Comparison of ENCODE assay signal across 16 cellular contexts in genomic region chr2:182077023-182077422, GRCh38.
A peak's percentile ranks its signal among the peaks of the same experiment; 100 is the strongest.
DNase-seq lines count a peak whose midpoint lies in the region; ATAC-seq and TF ChIP-seq lines count a peak whose summit lies in the region.
"Had no signal": no experiment of that assay in that cellular context is flagged by ENCODE, and none has a peak within 500 bp of the region (broad histone marks: within the 10 kb centered on the region; RNA-seq: fewer than 3 reads in every experiment).

No MANE protein-coding gene starts in this region.

- TF ChIP-seq CTCF in HEK293 (tag by site-specific recombination; IDR thresholded peaks at IDR 0.05) (no peak), PC-3 (conservative IDR thresholded peaks at IDR 0.05; ENCODE audit: low read depth, low read length) (no peak), GM20000 (IDR thresholded peaks at IDR 0.05; ENCODE audit: extremely low read depth, missing control alignments) (no peak)

- no peak overlapping the region for H3K4me3 ChIP-seq in ACC112 (ENCODE audit: low read depth, low read length)
- no peak overlapping the region for H3K4me3 ChIP-seq in HEK293 (ENCODE audit: low read depth, low read length)
- peak overlapping the region; percentile 10; the same call in 1 of the 2 replicates for H3K4me3 ChIP-seq in PC-3 (ENCODE audit: low read length)
- H3K4me3 ChIP-seq: adrenal gland, esophagus squamous epithelium, neural progenitor cell, sigmoid colon, tibial artery had no signal

- peak overlapping the region; percentile 60 for H3K4me2 ChIP-seq in PC-3 (ENCODE audit: low read length)
- H3K4me2 ChIP-seq: neural progenitor cell had no signal

- H3K79me2 ChIP-seq in ACC112 (ENCODE audit: control insufficient read depth, insufficient read depth, low read length, unreplicated experiment), result no peaks in the 10 kb centered on the region
- H3K79me2 ChIP-seq in PC-3 (ENCODE audit: low read length), result no peaks in the 10 kb centered on the region

- H2AFZ ChIP-seq in ACC112 (ENCODE audit: low read length, unreplicated experiment) (no peak overlapping the region), PC-3 (ENCODE audit: low read length) (no peak overlapping the region)

- DNase-seq in PC-3 (peak; percentile 64), fibroblast of peridontal ligament (ENCODE audit: extremely low read depth) (peak; percentile 64), GOT3 (lab: John Stamatoyannopoulos, UW) (no peak), GM20000 (ENCODE audit: low spot score) (no peak)
- DNase-seq: activated CD8-positive, alpha-beta memory T cell treated with anti-CD3 and anti-CD28 coated beads for 24 hours; activated naive CD4-positive, alpha-beta T cell; activated T-cell treated with anti-CD3 and anti-CD28 coated beads, Interleukin-2, amount 50 U/mL, for 4 hours; esophagus squamous epithelium; sigmoid colon had no signal

- no TSS peak for BruUV-seq in PC-3 (replicated peaks; lab: Mats Ljungman, UMichigan)

- ATAC-seq in PC-3 (peak; percentile 35), GM21515 (IDR thresholded peaks at IDR 0.05; ENCODE audit: unreplicated experiment) (no peak), HG02571 (IDR thresholded peaks at IDR 0.05; ENCODE audit: unreplicated experiment) (no peak)
- ATAC-seq: activated T-cell treated with anti-CD3 and anti-CD28 coated beads, Interleukin-2, amount 50 U/mL, for 4 hours had no signal

- no peaks in the 10 kb centered on the region for H3F3A ChIP-seq in PC-3 (ENCODE audit: low read length, unreplicated experiment)

- H3K36me3 ChIP-seq in ACC112 (ENCODE audit: insufficient read depth, low read length), result no peaks in the 10 kb centered on the region
- no peaks in the 10 kb centered on the region for H3K36me3 ChIP-seq in HEK293 (ENCODE audit: control insufficient read depth in 2 of 2, insufficient read depth in 1 of 2, low read length in 2 of 2)
- H3K36me3 ChIP-seq in PC-3 (ENCODE audit: low read depth, low read length), result no peaks in the 10 kb centered on the region
- H3K36me3 ChIP-seq: adrenal gland, esophagus squamous epithelium, neural progenitor cell, sigmoid colon, tibial artery had no signal

- CTCF ChIA-PET in HEK293 (lab: Yijun Ruan, JAX), result interaction anchor here (0.7 to 3.4 kb wide), 21 partner anchors 9 to 505 kb away, joined by 3 to 30 read pairs (median 3); partner anchors contain the start of gene PPP1R1C
- CTCF ChIA-PET in PC-3 (lab: Charles Lee), result interaction anchor here (0.6 to 1.0 kb wide), 6 partner anchors 39 to 523 kb away, joined by 3 to 4 read pairs (median 3); no protein-coding TSS in a partner anchor

- H3K9me3 ChIP-seq in HEK293 (ENCODE audit: control insufficient read depth, insufficient read depth, low read depth, low read length) (no peaks in the 10 kb centered on the region), PC-3 (ENCODE audit: low read length) (no peaks in the 10 kb centered on the region)
- H3K9me3 ChIP-seq: adrenal gland, esophagus squamous epithelium, sigmoid colon, tibial artery had no signal

- POLR2A ChIA-PET in HEK293 (lab: Yijun Ruan, JAX), result no interaction called here
- POLR2A ChIA-PET in PC-3 (lab: Charles Lee; ENCODE audit: unreplicated experiment), result no interaction called here

- no peaks in the 10 kb centered on the region for H3K9me2 ChIP-seq in PC-3 (replicated peaks; ENCODE audit: low read length)

- peak overlapping the region; percentile 39 for H3K9ac ChIP-seq in PC-3 (ENCODE audit: low read length)
- H3K9ac ChIP-seq: neural progenitor cell had no signal

- H4K20me1 ChIP-seq in PC-3 (ENCODE audit: low read length), result no peaks in the 10 kb centered on the region

- intact Hi-C loops in PC-3 (cut with micrococcal nuclease), result loop anchor here (1.0 to 5.0 kb wide), 8 partner anchors 50 to 575 kb away; no protein-coding TSS in a partner anchor

- no peaks in the 10 kb centered on the region for H3K27me3 ChIP-seq in ACC112 (ENCODE audit: insufficient read depth, low read length)
- no peaks in the 10 kb centered on the region for H3K27me3 ChIP-seq in PC-3 (ENCODE audit: low read length)
- H3K27me3 ChIP-seq: adrenal gland, neural progenitor cell, sigmoid colon, tibial artery had no signal

- H3K4me1 ChIP-seq in ACC112 (ENCODE audit: control insufficient read depth, insufficient read depth, low read length, unreplicated experiment) (peaks cover 11% of the 10 kb centered on the region), HEK293 (ENCODE audit: control insufficient read depth, insufficient read depth, low read length) (peaks cover 12% of the 10 kb centered on the region), PC-3 (ENCODE audit: insufficient read depth, low read length) (peaks cover 43% of the 10 kb centered on the region)
- H3K4me1 ChIP-seq: neural progenitor cell had no signal

- H3K27ac ChIP-seq in ACC112 (ENCODE audit: low read depth, low read length) (0 out of 2 replicates have a peak overlapping the region, but pooled peaks have one; percentile 17), HEK293 (ENCODE audit: extremely low read depth, low read depth, low read length) (no peak overlapping the region), PC-3 (ENCODE audit: low read length) (peak overlapping the region; percentile 78)
- H3K27ac ChIP-seq: adrenal gland, neural progenitor cell, sigmoid colon, tibial artery had no signal

TF ChIP-seq in HEK293, 187 proteins besides CTCF, POLR2A, EP300 and RAD21 (continues in another document):
- TF ChIP-seq FEZF1 (tag by site-specific recombination; IDR thresholded peaks at IDR 0.05), result peak; percentile 25
- no peak for TF ChIP-seq ZNF48 (tag by site-specific recombination; IDR thresholded peaks at IDR 0.05)
- no peak for TF ChIP-seq YY2 (tag by site-specific recombination; IDR thresholded peaks at IDR 0.05)
- TF ChIP-seq ZFHX2 (tag by site-specific recombination; conservative IDR thresholded peaks at IDR 0.05), result no peak
- no peak for TF ChIP-seq ZNF449 (tag by site-specific recombination; IDR thresholded peaks at IDR 0.05)
- no peak for TF ChIP-seq ZNF600 (tag by site-specific recombination; IDR thresholded peaks at IDR 0.05)
- TF ChIP-seq ZBTB10 (tag by site-specific recombination; IDR thresholded peaks at IDR 0.05), result no peak
- no peak for TF ChIP-seq ZNF704 (tag by site-specific recombination; IDR thresholded peaks at IDR 0.05)
- peak; percentile 71; the same call in 1 of the 2 replicates for TF ChIP-seq ZNF843 (tag by site-specific recombination; IDR thresholded peaks at IDR 0.05)
- peak; percentile 66; the same call in 1 of the 2 replicates for TF ChIP-seq BCL6B (tag by site-specific recombination; IDR thresholded peaks at IDR 0.05)
- TF ChIP-seq ZNF664 (tag by site-specific recombination; IDR thresholded peaks at IDR 0.05), result no peak
- no peak for TF ChIP-seq ZNF221 (tag by site-specific recombination; IDR thresholded peaks at IDR 0.05; ENCODE audit: borderline replicate concordance)
- no peak for TF ChIP-seq ZNF423 (tag by site-specific recombination; IDR thresholded peaks at IDR 0.05)
- no peak for TF ChIP-seq KLF7 (tag by site-specific recombination; IDR thresholded peaks at IDR 0.05; ENCODE audit: borderline replicate concordance)
- no peak for TF ChIP-seq ZNF155 (tag by site-specific recombination; IDR thresholded peaks at IDR 0.05)

Comparison
In these comparisons a context has a peak if more than half of its experiments do, and no peak if none do; other contexts are left out.
1. DNase-seq: peak in PC-3 (single experiment) and fibroblast of peridontal ligament (single experiment); none in GOT3 (single experiment) and GM20000 (single experiment).